18 cellular contexts compared by ENCODE assay signal in the genomic region with DNA sequence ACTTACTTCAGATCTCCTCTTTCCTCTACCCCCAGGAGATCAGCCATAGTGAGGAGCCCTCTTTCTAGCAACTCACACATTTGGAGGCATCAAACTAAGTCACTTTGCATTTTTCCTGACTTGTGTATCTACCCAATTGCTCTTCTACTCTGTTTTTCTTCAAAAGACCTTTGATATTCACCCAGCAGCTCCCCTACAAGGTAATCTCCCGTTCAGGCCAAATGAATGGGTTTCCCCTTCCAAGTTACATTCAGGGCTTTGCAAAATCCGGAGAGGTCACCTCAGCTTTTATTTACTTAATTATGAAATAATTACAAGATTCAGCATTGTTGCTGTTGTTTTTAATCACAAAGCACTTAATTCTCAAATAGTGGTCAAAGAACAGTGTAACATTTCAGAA. TPM values are rescaled to one million over a fixed set of nuclear protein-coding genes. Genes with fewer than 3 reads are reported as not detected.
DNase-seq lines count a peak whose midpoint lies in the region; ATAC-seq and TF ChIP-seq lines count a peak whose summit lies in the region.
"Had no signal": no experiment of that assay in that cellular context is flagged by ENCODE, and none has a peak within 500 bp of the region (broad histone marks: within the 10 kb centered on the region; RNA-seq: fewer than 3 reads in every experiment).

No MANE protein-coding gene starts in this region.

- H3F3A ChIP-seq in GM23338 (replicated peaks; ENCODE audit: low read depth) (0 out of 2 replicates have a peak, but pooled peaks cover 3% of the 10 kb centered on the region), neural progenitor cell (ENCODE audit: low read depth) (peaks cover 24% of the 10 kb centered on the region)

- H3K4me1 Mint-ChIP-seq in GM23338 (peaks cover 83% of the 10 kb centered on the region), neural progenitor cell (peaks cover 42% of the 10 kb centered on the region), HFFc6 (ENCODE audit: low read depth) (peaks cover 27% of the 10 kb centered on the region)

- H3K4me2 ChIP-seq in GM23338 (peak overlapping the region; percentile 95), neural progenitor cell (peak overlapping the region; percentile 55)
- H3K4me2 ChIP-seq: BLaER1 had no signal

- H3K9me2 ChIP-seq in GM23338 (ENCODE audit: insufficient read depth) = no peaks in the 10 kb centered on the region

- H3K36me3 ChIP-seq in GM23338 (ENCODE audit: insufficient read depth) (no peaks in the 10 kb centered on the region), HUES64 (ENCODE audit: insufficient read depth, low read length) (peaks cover 11% of the 10 kb centered on the region; the same call in 1 of the 2 replicates), iPS-18a (ENCODE audit: control insufficient read depth, low read depth, low read length) (peaks cover 5% of the 10 kb centered on the region), neural progenitor cell (no peaks in the 10 kb centered on the region)
- H3K36me3 ChIP-seq: BLaER1, HAP-1 had no signal

- H3K4me1 ChIP-seq in GM23338 (ENCODE audit: insufficient read depth) = peaks cover 83% of the 10 kb centered on the region
- peaks cover 61% of the 10 kb centered on the region for H3K4me1 ChIP-seq in HUES64 (ENCODE audit: insufficient read depth, low read length)
- peaks cover 50% of the 10 kb centered on the region for H3K4me1 ChIP-seq in iPS-18a (ENCODE audit: control insufficient read depth, low read depth, low read length)
- peaks cover 42% of the 10 kb centered on the region for H3K4me1 ChIP-seq in neural progenitor cell
- H3K4me1 ChIP-seq: Caco-2 had no signal

- no peak for TF ChIP-seq CTCF in GM23338 (conservative IDR thresholded peaks at IDR 0.05; ENCODE audit: low read depth in 2 of 2)
- no peak for TF ChIP-seq CTCF in neural progenitor cell (IDR thresholded peaks at IDR 0.05)
- TF ChIP-seq CTCF in HFFc6 (IDR thresholded peaks at IDR 0.05) = no peak

- H3K4me3 ChIP-seq in GM23338 = peak overlapping the region; percentile 11
- H3K4me3 ChIP-seq in HUES64 (ENCODE audit: low read length) = 0 out of 2 replicates have a peak overlapping the region, but pooled peaks have one; percentile 2
- peak overlapping the region; percentile 18 for H3K4me3 ChIP-seq in iPS-18a (ENCODE audit: low read length)
- H3K4me3 ChIP-seq in neural progenitor cell = no peak overlapping the region
- H3K4me3 ChIP-seq: BLaER1, HAP-1 had no signal

- peaks cover 88% of the 10 kb centered on the region for H4K20me1 ChIP-seq in GM23338 (replicated peaks; ENCODE audit: insufficient read depth)
- peaks cover 47% of the 10 kb centered on the region for H4K20me1 ChIP-seq in neural progenitor cell (ENCODE audit: low read depth)

- H3K27ac Mint-ChIP-seq in GM23338 (no peak overlapping the region; the same call in 1 of the 2 replicates), neural progenitor cell (no peak overlapping the region), HFFc6 (no peak overlapping the region)
- H3K27ac Mint-ChIP-seq: B cell; CD4-positive, CD25-positive, alpha-beta regulatory T cell; CD8-positive, alpha-beta T cell had no signal

- peaks cover 100% of the 10 kb centered on the region for H3K79me2 ChIP-seq in GM23338 (replicated peaks; ENCODE audit: insufficient read depth)
- peaks cover 99% of the 10 kb centered on the region for H3K79me2 ChIP-seq in neural progenitor cell (ENCODE audit: low read depth)

- H3K27ac ChIP-seq in GM23338 (ENCODE audit: low read depth) (no peak overlapping the region; the same call in 1 of the 2 replicates), HUES64 (ENCODE audit: low read depth, low read length) (no peak overlapping the region), iPS-18a (ENCODE audit: low read length) (no peak overlapping the region), neural progenitor cell (peak overlapping the region; percentile 68)
- H3K27ac ChIP-seq: 22Rv1, BLaER1, C4-2B had no signal

- 11% methylated on average over 2 of the region's 2 CpGs for WGBS in HUES64

- H3K27me3 Mint-ChIP-seq in GM23338 (ENCODE audit: insufficient read depth, low read depth, poor library complexity) (peaks cover 14% of the 10 kb centered on the region), neural progenitor cell (ENCODE audit: insufficient read depth, low read depth) (peaks cover 2% of the 10 kb centered on the region), HFFc6 (ENCODE audit: insufficient read depth) (peaks cover 4% of the 10 kb centered on the region)
- H3K27me3 Mint-ChIP-seq: B cell had no signal

- DNase-seq in GM23338 (ENCODE audit: low spot score) (no peak), neural progenitor cell (ENCODE audit: low spot score) (no peak), HFFc6 (no peak), Kasumi-1 (lab: John Stamatoyannopoulos, UW) (no peak)
- DNase-seq in stimulated activated CD4-positive, alpha-beta T cell treated with anti-CD3 and anti-CD28 coated beads, Interleukin-2, amount 100 ng/mL, for 48 hours = no peak
- DNase-seq: Caco-2; CD4-positive, CD25-positive, alpha-beta regulatory T cell; CD8-positive, alpha-beta T cell; DMS153; DND-41 had no signal

- H3K36me3 Mint-ChIP-seq in GM23338 (ENCODE audit: low read depth) (peaks cover 58% of the 10 kb centered on the region), neural progenitor cell (peaks cover 33% of the 10 kb centered on the region), HFFc6 (ENCODE audit: low read depth) (peaks cover 9% of the 10 kb centered on the region; the same call in 1 of the 2 replicates)
- H3K36me3 Mint-ChIP-seq: CD4-positive, CD25-positive, alpha-beta regulatory T cell; CD8-positive, alpha-beta T cell had no signal

- ATAC-seq in GM23338 (peak; percentile 37), GM18907 (IDR thresholded peaks at IDR 0.05; ENCODE audit: unreplicated experiment) (no peak)
- ATAC-seq: CD8-positive, alpha-beta T cell had no signal

- H2AFZ ChIP-seq in GM23338 (no peak overlapping the region), neural progenitor cell (replicated peaks) (no peak overlapping the region)

- H3K4me3 Mint-ChIP-seq in GM23338 (peak overlapping the region; percentile 17), neural progenitor cell (no peak overlapping the region), HFFc6 (no peak overlapping the region)
- H3K4me3 Mint-ChIP-seq: B cell; CD4-positive, CD25-positive, alpha-beta regulatory T cell; CD8-positive, alpha-beta T cell had no signal

- H3K9ac ChIP-seq in HUES64 (ENCODE audit: low read depth, low read length) (no peak overlapping the region), iPS-18a (ENCODE audit: low read length) (no peak overlapping the region), neural progenitor cell (no peak overlapping the region)
- H3K9ac ChIP-seq: BLaER1 had no signal

- H3K9me3 Mint-ChIP-seq in GM23338 (no peaks in the 10 kb centered on the region; the same call in 2 of the 3 replicates), neural progenitor cell (peaks cover 7% of the 10 kb centered on the region), HFFc6 (peaks cover 17% of the 10 kb centered on the region)
- H3K9me3 Mint-ChIP-seq: CD8-positive, alpha-beta T cell had no signal

- peaks cover 5% of the 10 kb centered on the region for H3K27me3 ChIP-seq in GM23338 (ENCODE audit: insufficient read depth)
- H3K27me3 ChIP-seq in HUES64 (ENCODE audit: insufficient read depth, low read length) = peaks cover 3% of the 10 kb centered on the region; the same call in 1 of the 2 replicates
- H3K27me3 ChIP-seq in iPS-18a (ENCODE audit: control insufficient read depth, insufficient read depth, low read length) = peaks cover 12% of the 10 kb centered on the region
- peaks cover 6% of the 10 kb centered on the region for H3K27me3 ChIP-seq in neural progenitor cell
- H3K27me3 ChIP-seq: BLaER1 had no signal

- H3K9me3 ChIP-seq in HUES64 (ENCODE audit: insufficient read depth, low read depth, low read length) (no peaks in the 10 kb centered on the region), iPS-18a (ENCODE audit: control insufficient read depth, low read depth, low read length) (no peaks in the 10 kb centered on the region), neural progenitor cell (ENCODE audit: low read depth) (no peaks in the 10 kb centered on the region)
- H3K9me3 ChIP-seq: BLaER1, Caco-2, HAP-1 had no signal

TF ChIP-seq in GM23338, 12 proteins besides CTCF, POLR2A, EP300 and RAD21 (continues in another document):
- TF ChIP-seq CREB1 (CRISPR knock-in tag; IDR thresholded peaks at IDR 0.05; ENCODE audit: low read depth) (no peak), REST (IDR thresholded peaks at IDR 0.05; ENCODE audit: unreplicated experiment) (no peak), EZH2phosphoT487 (IDR thresholded peaks at IDR 0.05; ENCODE audit: unreplicated experiment) (no peak)

RNA-seq across cellular contexts. Expression of gene LARGE1, which starts 6.1 kb away (rescaled TPM):
- total RNA-seq in GM23338 (2014; rRNA removed; shearing (Covaris generic)) = 62.4 and 75.6 TPM in 2 replicates
- 12.8 and 13.5 TPM in 2 replicates for polyA plus RNA-seq in GM23338 (2016; fragmentation: Nextera tagmentation; extraction: Ambion mirVana)
- 28.9 TPM for polyA plus RNA-seq in HUES64 (2013, experiment 1 of 2)
- 30.0 TPM for polyA plus RNA-seq in HUES64 (2013, experiment 2 of 2)
- total RNA-seq in neural progenitor cell (ENCODE audit: low replicate concordance) = 24.9 and 30.8 TPM in 2 replicates
- 1 to 10 TPM; 4.9 to 7.3 (median 6.5) TPM for total RNA-seq in HFFc6 (2021; fragmentation: NEBNext Ultra II Directional; extraction: Animal tissue kit (Norgen Biotek cat#: 25700))
- total RNA-seq: CD4-positive, CD25-positive, alpha-beta regulatory T cell had no signal
- polyA plus RNA-seq: CD4-positive, CD25-positive, alpha-beta regulatory T cell had no signal
